ENCODE assay signal across 1 cellular context in genomic region chr3:129715854-129716253, GRCh38.
TF ChIP-seq lines count a peak whose summit lies in the region.

No MANE protein-coding gene starts in this region.

TF ChIP-seq in WTC11, 78 proteins besides CTCF, POLR2A, EP300 and RAD21 (continued from another document):
- TF ChIP-seq ZNF425 (CRISPR knock-in tag; conservative IDR thresholded peaks at IDR 0.05) (no peak), FOXP1 (CRISPR knock-in tag; IDR thresholded peaks at IDR 0.05; ENCODE audit: borderline replicate concordance) (no peak), USF2 (CRISPR knock-in tag; IDR thresholded peaks at IDR 0.05) (no peak), KAT7 (CRISPR knock-in tag; IDR thresholded peaks at IDR 0.05; ENCODE audit: borderline replicate concordance) (no peak), IRF2 (CRISPR knock-in tag; IDR thresholded peaks at IDR 0.05; ENCODE audit: borderline replicate concordance, low read depth) (no peak), ZNF416 (CRISPR knock-in tag; IDR thresholded peaks at IDR 0.05) (no peak)
- TF ChIP-seq, protein P1, sequence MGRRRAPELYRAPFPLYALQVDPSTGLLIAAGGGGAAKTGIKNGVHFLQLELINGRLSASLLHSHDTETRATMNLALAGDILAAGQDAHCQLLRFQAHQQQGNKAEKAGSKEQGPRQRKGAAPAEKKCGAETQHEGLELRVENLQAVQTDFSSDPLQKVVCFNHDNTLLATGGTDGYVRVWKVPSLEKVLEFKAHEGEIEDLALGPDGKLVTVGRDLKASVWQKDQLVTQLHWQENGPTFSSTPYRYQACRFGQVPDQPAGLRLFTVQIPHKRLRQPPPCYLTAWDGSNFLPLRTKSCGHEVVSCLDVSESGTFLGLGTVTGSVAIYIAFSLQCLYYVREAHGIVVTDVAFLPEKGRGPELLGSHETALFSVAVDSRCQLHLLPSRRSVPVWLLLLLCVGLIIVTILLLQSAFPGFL (CRISPR knock-in tag; IDR thresholded peaks at IDR 0.05; ENCODE audit: borderline replicate concordance) = no peak
